ENCODE assay signal across 14 cellular contexts in genomic region chr19:5934779-5935472, GRCh38. TPM values are rescaled to one million over a fixed set of nuclear protein-coding genes. Genes with fewer than 3 reads are reported as not detected.
DNase-seq lines count a peak whose midpoint lies in the region; ATAC-seq and TF ChIP-seq lines count a peak whose summit lies in the region.
"Had no signal": no experiment of that assay in that cellular context is flagged by ENCODE, and none has a peak within 500 bp of the region (broad histone marks: within the 10 kb centered on the region; RNA-seq: fewer than 3 reads in every experiment).

No MANE protein-coding gene starts in this region.

- H3K36me3 Mint-ChIP-seq in progenitor cell of endocrine pancreas (ENCODE audit: insufficient read depth), result peaks cover 11% of the 10 kb centered on the region

- H3K9me3 ChIP-seq in heart left ventricle, result no peaks in the 10 kb centered on the region

- peak overlapping the region in 2 of 12 donors; percentile 3 to 7 for H3K4me3 ChIP-seq in heart left ventricle

- ATAC-seq in heart left ventricle, result peak in 3 of 4 donors; percentile 69 to 77 (median 74)
- no peak for ATAC-seq in HG03342 (IDR thresholded peaks at IDR 0.05; ENCODE audit: unreplicated experiment)
- ATAC-seq: T-cell had no signal

- H3K27ac ChIP-seq in heart left ventricle, result peak overlapping the region in 9 of 12 donors; percentile 36 to 73 (median 60)

- TF ChIP-seq CTCF in heart left ventricle (IDR thresholded peaks at IDR 0.05) (no peak), progenitor cell of endocrine pancreas (IDR thresholded peaks at IDR 0.05; ENCODE audit: unreplicated experiment) (no peak)

- 55 to 71% (median 61%) methylated on average over 16 of the region's 16 CpGs for WGBS in heart left ventricle, 4 donors

- H3K9me3 Mint-ChIP-seq in progenitor cell of endocrine pancreas (ENCODE audit: low read depth), result no peaks in the 10 kb centered on the region
- H3K9me3 Mint-ChIP-seq: memory B cell, T-cell had no signal

- H3K4me3 Mint-ChIP-seq in progenitor cell of endocrine pancreas (ENCODE audit: low read depth), result no peak overlapping the region
- H3K4me3 Mint-ChIP-seq: memory B cell, T-cell had no signal

- no peaks in the 10 kb centered on the region for H3K27me3 ChIP-seq in heart left ventricle

- H3K27me3 Mint-ChIP-seq in progenitor cell of endocrine pancreas, result no peaks in the 10 kb centered on the region
- H3K27me3 Mint-ChIP-seq: memory B cell, T-cell had no signal

- peaks cover 6% of the 10 kb centered on the region for H3K4me1 Mint-ChIP-seq in progenitor cell of endocrine pancreas (ENCODE audit: low read depth)

- DNase-seq in EH (ENCODE audit: low read depth) (peak; percentile 89), amniotic stem cell (lab: John Stamatoyannopoulos, UW) (peak; percentile 81), heart left ventricle (peak in 2 of 5 donors; percentile 53 to 55), retina (peak; percentile 51), progenitor cell of endocrine pancreas (ENCODE audit: low spot score, unreplicated experiment) (no peak), KG1 (lab: John Stamatoyannopoulos, UW) (no peak)
- DNase-seq in stimulated activated CD8-positive, alpha-beta memory T cell treated with anti-CD3 and anti-CD28 coated beads, Interleukin-4, amount 100 ng/mL, for 48 hours, result no peak
- DNase-seq: activated T-cell treated with anti-CD3 and anti-CD28 coated beads for 4 hours; effector CD8-positive, alpha-beta T cell; NCI-H526 treated with DMSO at 0.1 percent for 48 hours; stimulated activated CD4-positive, alpha-beta T cell treated with anti-CD3 and anti-CD28 coated beads, Interleukin-2, amount 100 ng/mL, for 48 hours; T-cell had no signal

- peaks cover 0 to 84% (median 61%) of the 10 kb centered on the region in 9 donors for H3K36me3 ChIP-seq in heart left ventricle

- peaks cover 2 to 42% (median 20%) of the 10 kb centered on the region in 12 donors for H3K4me1 ChIP-seq in heart left ventricle

- no peak overlapping the region for H3K27ac Mint-ChIP-seq in progenitor cell of endocrine pancreas
- H3K27ac Mint-ChIP-seq: memory B cell had no signal

- TF ChIP-seq POLR2A in heart left ventricle (IDR thresholded peaks at IDR 0.05), result no peak

- intact Hi-C loops in heart left ventricle (cut with DNase I), result no loop called here

RNA-seq across cellular contexts. Expression of gene CAPS, which starts 20.9 kb away (rescaled TPM):
- total RNA-seq in heart left ventricle (1 to 10 TPM; 1.2 to 6.2 (median 3.3) TPM), progenitor cell of endocrine pancreas (22.1 and 22.5 TPM in 2 replicates)
- 1 to 10 TPM; 2.4 to 4.8 TPM for polyA plus RNA-seq in heart left ventricle

RNA-seq across cellular contexts. Expression of gene VMAC, which starts 30.3 kb away (rescaled TPM):
- total RNA-seq in heart left ventricle (1 to 10 TPM; 1.7 to 3.9 (median 2.3) TPM), progenitor cell of endocrine pancreas (13.9 and 15.2 TPM in 2 replicates)
- 1 to 10 TPM; 1.3 to 3.8 TPM for polyA plus RNA-seq in heart left ventricle

RNA-seq across cellular contexts. Expression of gene NDUFA11, which starts 31.3 kb away (rescaled TPM):
- total RNA-seq in heart left ventricle, result 100 to 1,000 TPM; 388 to 533 (median 476) TPM
- polyA plus RNA-seq in heart left ventricle, result 100 to 1,000 TPM; 791 to 945 TPM
- 210 and 217 TPM in 2 replicates for total RNA-seq in progenitor cell of endocrine pancreas

RNA-seq across cellular contexts. Expression of gene RANBP3, which starts 43.0 kb away (rescaled TPM):
- total RNA-seq in heart left ventricle (10 to 100 TPM; 48.9 to 80.7 (median 58.0) TPM), progenitor cell of endocrine pancreas (99.9 and 106 TPM in 2 replicates)
- polyA plus RNA-seq in heart left ventricle, result 10 to 100 TPM; 29.4 to 59.7 TPM

Comparison
In these comparisons a context has a peak if more than half of its experiments do, and no peak if none do; other contexts are left out.
1. DNase-seq: peak in EH (single experiment), amniotic stem cell (single experiment) and retina (single experiment); none in progenitor cell of endocrine pancreas (single experiment), KG1 (single experiment) and stimulated activated CD8-positive, alpha-beta memory T cell treated with anti-CD3 and anti-CD28 coated beads, Interleukin-4, amount 100 ng/mL, for 48 hours (single experiment).